13 cellular contexts compared by ENCODE assay signal in genomic region chr20:38421915-38422314, GRCh38.
"Had no signal": no experiment of that assay in that cellular context is flagged by ENCODE, and none has a peak within 500 bp of the region (broad histone marks: within the 10 kb centered on the region; RNA-seq: fewer than 3 reads in every experiment).

No MANE protein-coding gene starts in this region.

- H3K27ac Mint-ChIP-seq: activated CD8-positive, alpha-beta T cell treated with anti-CD3 and anti-CD28 coated beads for 36 hours; activated T-cell treated with anti-CD3 and anti-CD28 coated beads, Interleukin-2, amount 50 U/mL, for 72 hours had no signal

- H3K4me3 Mint-ChIP-seq: activated CD8-positive, alpha-beta T cell treated with anti-CD3 and anti-CD28 coated beads for 36 hours; activated T-cell treated with anti-CD3 and anti-CD28 coated beads, Interleukin-2, amount 50 U/mL, for 72 hours; naive thymus-derived CD4-positive, alpha-beta T cell; T-cell had no signal

- FAIRE-seq: endometrium, pancreas had no signal

- H3K27me3 Mint-ChIP-seq: activated CD8-positive, alpha-beta T cell treated with anti-CD3 and anti-CD28 coated beads for 36 hours; naive thymus-derived CD4-positive, alpha-beta T cell; T-cell had no signal

- H3K9me3 Mint-ChIP-seq: activated CD8-positive, alpha-beta T cell treated with anti-CD3 and anti-CD28 coated beads for 36 hours; activated T-cell treated with anti-CD3 and anti-CD28 coated beads, Interleukin-2, amount 50 U/mL, for 72 hours; T-cell had no signal

- ATAC-seq: activated CD8-positive, alpha-beta T cell treated with anti-CD3 and anti-CD28 coated beads for 36 hours; activated T-cell treated with anti-CD3 and anti-CD28 coated beads, Interleukin-2, amount 50 U/mL, for 72 hours; left lobe of liver; naive thymus-derived CD4-positive, alpha-beta T cell; pancreas; T-cell had no signal

- DNase-seq: activated CD4-positive, alpha-beta T cell treated with anti-CD3 and anti-CD28 coated beads for 4 hours; activated CD8-positive, alpha-beta T cell treated with anti-CD3 and anti-CD28 coated beads for 36 hours; activated T-cell treated with anti-CD3 and anti-CD28 coated beads, Interleukin-2, amount 50 U/mL, for 72 hours; islet precursor cell; naive thymus-derived CD4-positive, alpha-beta T cell; pancreas; stimulated activated CD4-positive, alpha-beta T cell treated with anti-CD3 and anti-CD28 coated beads, Interleukin-12 subunit alpha, Interleukin-12 subunit beta, amount 100 ng/mL, for 4 hours; stimulated activated CD4-positive, alpha-beta T cell treated with anti-CD3 and anti-CD28 coated beads, Interleukin-2, amount 100 ng/mL, for 24 hours; T-cell; transverse colon; WERI-Rb-1 had no signal
